ENCODE assay signal across 8 cellular contexts in genomic region chr9:91433180-91433579, GRCh38. TPM values are rescaled to one million over a fixed set of nuclear protein-coding genes. Genes with fewer than 3 reads are reported as not detected.
DNase-seq lines count a peak whose midpoint lies in the region; ATAC-seq, FAIRE-seq and TF ChIP-seq lines count a peak whose summit lies in the region.

No MANE protein-coding gene starts in this region.

- H4K20me1 ChIP-seq in osteoblast (ENCODE audit: insufficient read depth, low read length): no peaks in the 10 kb centered on the region

- no peak overlapping the region for H2AFZ ChIP-seq in osteoblast (ENCODE audit: low read length)

- DNase-seq in AG08396 (ENCODE audit: low spot score) (peak; percentile 79), GM13976 (ENCODE audit: low spot score) (peak; percentile 50), RWPE2 (ENCODE audit: low spot score) (no peak), epithelial cell of prostate (ENCODE audit: low read depth, low spot score) (peak; percentile 92), osteoblast (ENCODE audit: insufficient read length, low spot score, missing footprints) (peak; percentile 91), mucosa of gallbladder (ENCODE audit: low spot score) (no peak), GM12891 (ENCODE audit: insufficient read length, low spot score) (no peak)

- no peaks in the 10 kb centered on the region for H3K27me3 ChIP-seq in RWPE2 (ENCODE audit: insufficient read depth, poor library complexity, severe bottlenecking)
- no peaks in the 10 kb centered on the region for H3K27me3 ChIP-seq in osteoblast (ENCODE audit: insufficient read depth, low read length)

- H3K36me3 ChIP-seq in RWPE2 (ENCODE audit: low read depth) (no peaks in the 10 kb centered on the region), osteoblast (ENCODE audit: insufficient read depth, low read length) (no peaks in the 10 kb centered on the region)

- H3K9me3 ChIP-seq in RWPE2 (ENCODE audit: severe bottlenecking): no peaks in the 10 kb centered on the region
- no peaks in the 10 kb centered on the region for H3K9me3 ChIP-seq in osteoblast (ENCODE audit: low read depth, low read length)

- no peak for TF ChIP-seq POLR2A in GM12891 (IDR thresholded peaks at IDR 0.05; ENCODE audit: low read depth, low read length)

- peak overlapping the region; percentile 71 for H3K4me2 ChIP-seq in osteoblast (ENCODE audit: insufficient read depth, low read length)

- in situ Hi-C loops in GM13976 (cut with MboI; ENCODE audit: low sequenced_read_pairs, unreplicated experiment): loop anchor here (10.0 kb wide), 2 partner anchors 242 to 292 kb away; no protein-coding TSS in a partner anchor

- peak; percentile 40 for TF ChIP-seq CTCF in GM13976 (IDR thresholded peaks at IDR 0.05; ENCODE audit: borderline replicate concordance, control extremely low read depth, extremely low read depth, insufficient read depth, missing control alignments)
- peak; percentile 78 for TF ChIP-seq CTCF in RWPE2 (IDR thresholded peaks at IDR 0.05; ENCODE audit: poor library complexity, severe bottlenecking)
- peak; percentile 52 for TF ChIP-seq CTCF in osteoblast (IDR thresholded peaks at IDR 0.05; ENCODE audit: extremely low read depth, low read depth, low read length)

- H3K4me1 ChIP-seq in RWPE2 (ENCODE audit: insufficient read depth, poor library complexity, severe bottlenecking) (peaks cover 3% of the 10 kb centered on the region), osteoblast (ENCODE audit: insufficient read depth, low read length) (peaks cover 20% of the 10 kb centered on the region)

- no peaks in the 10 kb centered on the region for H3K79me2 ChIP-seq in osteoblast (ENCODE audit: insufficient read depth, low read length)

- ATAC-seq in RWPE2 (ENCODE audit: low read depth) (peak; percentile 100), GM21529 (IDR thresholded peaks at IDR 0.05; ENCODE audit: unreplicated experiment) (no peak)

- no peak overlapping the region for H3K4me3 ChIP-seq in RWPE2 (ENCODE audit: severe bottlenecking)
- H3K4me3 ChIP-seq in osteoblast (ENCODE audit: insufficient read depth, low read length): peak overlapping the region; percentile 18

- no peak overlapping the region for H3K27ac ChIP-seq in RWPE2 (ENCODE audit: poor library complexity, severe bottlenecking)
- H3K27ac ChIP-seq in epithelial cell of prostate: no peak overlapping the region
- H3K27ac ChIP-seq in osteoblast (ENCODE audit: low read depth, low read length): peak overlapping the region; percentile 54

- FAIRE-seq in GM12891 (lab: Jason Lieb, UNC): no peak

TF ChIP-seq in GM12891, 5 proteins besides CTCF, POLR2A, EP300 and RAD21:
- no peak for TF ChIP-seq SPI1 (IDR thresholded peaks at IDR 0.05; ENCODE audit: low read depth, low read length)
- no peak for TF ChIP-seq PAX5 (IDR thresholded peaks at IDR 0.05; ENCODE audit: insufficient read depth, low read length, severe bottlenecking)
- TF ChIP-seq POU2F2 (IDR thresholded peaks at IDR 0.05; ENCODE audit: low read depth, low read length): no peak
- TF ChIP-seq TAF1 (IDR thresholded peaks at IDR 0.05; ENCODE audit: low read depth, low read length): no peak
- no peak for TF ChIP-seq POLR2AphosphoS5 (IDR thresholded peaks at IDR 0.05; ENCODE audit: low read depth, low read length)

RNA-seq across cellular contexts. Expression of gene NFIL3, which starts 9.5 kb away (rescaled TPM):
- total RNA-seq in osteoblast (26.1 and 28.3 TPM in 2 replicates), mucosa of gallbladder (16.4 TPM)
- 2.5 TPM for polyA plus RNA-seq in GM12891 (2012; ENCODE audit: low read depth, missing spikeins)

Comparison
In these comparisons a context has a peak if more than half of its experiments do, and no peak if none do; other contexts are left out.
1. DNase-seq: peak in AG08396 (single experiment), GM13976 (single experiment), epithelial cell of prostate (single experiment) and osteoblast (single experiment); none in RWPE2 (single experiment), mucosa of gallbladder (single experiment) and GM12891 (single experiment).
2. Peak in every context shown above with its lines, with median percentiles within 50 percentile points of each other: CTCF ChIP-seq.